Comparison of ENCODE assay signal across 38 cellular contexts in the genomic region with DNA sequence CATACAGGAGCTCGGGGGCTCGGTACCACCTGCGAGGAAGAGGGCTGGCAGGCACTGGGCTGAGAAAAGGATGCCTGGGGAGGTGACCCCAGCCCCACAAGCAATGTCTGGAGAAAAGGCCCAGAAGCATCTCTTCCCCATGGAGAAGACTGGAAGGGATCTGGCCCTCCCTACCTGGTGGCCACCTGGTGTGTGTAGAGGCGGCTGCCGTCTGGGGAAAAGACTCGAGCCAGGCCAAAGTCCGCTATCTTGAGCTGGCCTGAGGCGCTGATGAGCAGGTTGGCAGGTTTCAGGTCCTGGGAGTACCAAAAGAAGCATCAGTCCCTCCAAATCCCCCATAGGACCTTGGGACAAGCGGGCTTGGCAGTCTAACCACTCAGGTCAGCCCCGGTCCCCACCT. TPM values are rescaled to one million over a fixed set of nuclear protein-coding genes. Genes with fewer than 3 reads are reported as not detected.
"Had no signal": no experiment of that assay in that cellular context is flagged by ENCODE, and none has a peak within 500 bp of the region (broad histone marks: within the 10 kb centered on the region; RNA-seq: fewer than 3 reads in every experiment).

No MANE protein-coding gene starts in this region.

- H3K27ac ChIP-seq: adrenal gland, body of pancreas, brain microvascular endothelial cell, breast epithelium, VCaP had no signal

- DNase-seq: activated B cell treated with CpG ODN at 0.5 μM for 24 hours; activated CD4-positive, alpha-beta memory T cell treated with anti-CD3 and anti-CD28 coated beads for 36 hours; activated CD4-positive, alpha-beta T cell treated with anti-CD3 and anti-CD28 coated beads for 48 hours; activated CD4-positive, alpha-beta T cell treated with anti-CD3 and anti-CD28 coated beads, Interleukin-2, amount 50 U/mL, for 1 hour; activated CD4-positive, alpha-beta T cell treated with anti-CD3 and anti-CD28 coated beads, Interleukin-2, amount 50 U/mL, for 4 hours; activated CD4-positive, CD25-positive, alpha-beta regulatory T cell treated with anti-CD3 and anti-CD28 coated beads, Interleukin-2, amount 50 U/mL, for 72 hours; activated CD8-positive, alpha-beta memory T cell treated with anti-CD3 and anti-CD28 coated beads, Interleukin-2, amount 50 U/mL, for 4 hours; activated CD8-positive, alpha-beta T cell treated with anti-CD3 and anti-CD28 coated beads for 36 hours; activated effector memory CD4-positive, alpha-beta T cell treated with anti-CD3 and anti-CD28 coated beads, Interleukin-2, amount 50 U/mL, for 16 hours; activated gamma-delta T cell treated with Interleukin-2 at 50 U/mL for 16 hours; activated naive CD4-positive, alpha-beta T cell; activated naive CD4-positive, alpha-beta T cell treated with anti-CD3 and anti-CD28 coated beads for 36 hours; activated naive CD4-positive, alpha-beta T cell treated with anti-CD3 and anti-CD28 coated beads, Interleukin-2, amount 50 U/mL, for 16 hours; activated naive CD8-positive, alpha-beta T cell treated with anti-CD3 and anti-CD28 coated beads for 36 hours; activated T-cell treated with anti-CD3 and anti-CD28 coated beads for 4 hours; activated T-cell treated with anti-CD3 and anti-CD28 coated beads, Interleukin-2, amount 50 U/mL, for 1 hour; activated T-cell treated with anti-CD3 and anti-CD28 coated beads, Interleukin-2, amount 50 U/mL, for 4 hours; activated T-cell treated with anti-CD3 and anti-CD28 coated beads, Interleukin-2, amount 50 U/mL, for 72 hours; adrenal gland; amniotic stem cell; aorta; body of pancreas; brain microvascular endothelial cell; central memory CD4-positive, alpha-beta T cell; T-cell; T-helper 2 cell; T-helper 9 cell had no signal

- H3K4me3 ChIP-seq: adrenal gland, body of pancreas, breast epithelium had no signal

- H3K9me3 ChIP-seq: adrenal gland, body of pancreas, breast epithelium had no signal

- H3K27me3 ChIP-seq: adrenal gland, body of pancreas, brain microvascular endothelial cell, breast epithelium had no signal

- H3K27me3 Mint-ChIP-seq: activated CD4-positive, alpha-beta memory T cell treated with anti-CD3 and anti-CD28 coated beads for 36 hours; activated CD8-positive, alpha-beta T cell treated with anti-CD3 and anti-CD28 coated beads for 36 hours; activated naive CD8-positive, alpha-beta T cell treated with anti-CD3 and anti-CD28 coated beads for 36 hours; activated T-helper 17 cell treated with anti-CD3 and anti-CD28 coated beads, Interleukin-2, amount 50 U/mL, for 72 hours; T-cell had no signal

- H3K4me3 Mint-ChIP-seq: activated B cell treated with CpG ODN at 0.5 μM for 24 hours; activated CD4-positive, alpha-beta memory T cell treated with anti-CD3 and anti-CD28 coated beads for 36 hours; activated CD8-positive, alpha-beta T cell treated with anti-CD3 and anti-CD28 coated beads for 36 hours; activated naive CD4-positive, alpha-beta T cell treated with anti-CD3 and anti-CD28 coated beads for 36 hours; activated naive CD8-positive, alpha-beta T cell treated with anti-CD3 and anti-CD28 coated beads for 36 hours; activated T-cell treated with anti-CD3 and anti-CD28 coated beads, Interleukin-2, amount 50 U/mL, for 4 hours; activated T-cell treated with anti-CD3 and anti-CD28 coated beads, Interleukin-2, amount 50 U/mL, for 72 hours; activated T-helper 1 cell treated with anti-CD3 and anti-CD28 coated beads, Interleukin-12 subunit alpha, Interleukin-12 subunit beta, Interleukin-2, Interleukin-4 antibody, amounts not matched to agents 30 ng/mL and 10 ng/mL and 1 ng/mL, durations not matched to agents 14 hours and 24 hours and 36 hours; activated T-helper 17 cell treated with anti-CD3 and anti-CD28 coated beads, Interleukin-2, amount 50 U/mL, for 72 hours; T-cell; T-helper 2 cell treated with Interferon-gamma antibody and Interleukin-4, amounts not matched to agents 5 μg/mL and 100 μg/mL, for 36 hours had no signal

- ATAC-seq: activated CD8-positive, alpha-beta T cell treated with anti-CD3 and anti-CD28 coated beads for 36 hours; activated naive CD4-positive, alpha-beta T cell treated with anti-CD3 and anti-CD28 coated beads, Interleukin-2, amount 50 U/mL, for 72 hours; activated T-cell treated with anti-CD3 and anti-CD28 coated beads, Interleukin-2, amount 50 U/mL, for 4 hours; activated T-cell treated with anti-CD3 and anti-CD28 coated beads, Interleukin-2, amount 50 U/mL, for 72 hours; activated T-helper 17 cell treated with anti-CD3 and anti-CD28 coated beads, Interleukin-2, amount 50 U/mL, for 72 hours; body of pancreas; T-cell had no signal

- H3K27ac Mint-ChIP-seq: activated B cell treated with CpG ODN at 0.5 μM for 24 hours; activated CD4-positive, alpha-beta memory T cell treated with anti-CD3 and anti-CD28 coated beads for 36 hours; activated CD8-positive, alpha-beta T cell treated with anti-CD3 and anti-CD28 coated beads for 36 hours; activated naive CD4-positive, alpha-beta T cell treated with anti-CD3 and anti-CD28 coated beads for 36 hours; activated T-cell treated with anti-CD3 and anti-CD28 coated beads, Interleukin-2, amount 50 U/mL, for 72 hours; activated T-helper 1 cell treated with anti-CD3 and anti-CD28 coated beads, Interleukin-12 subunit alpha, Interleukin-12 subunit beta, Interleukin-2, Interleukin-4 antibody, amounts not matched to agents 30 ng/mL and 10 ng/mL and 1 ng/mL, durations not matched to agents 14 hours and 24 hours and 36 hours; activated T-helper 17 cell treated with anti-CD3 and anti-CD28 coated beads, Interleukin-2, amount 50 U/mL, for 72 hours; T-cell; T-helper 2 cell treated with Interferon-gamma antibody and Interleukin-4, amounts not matched to agents 5 μg/mL and 100 μg/mL, for 36 hours had no signal

- H3K4me1 ChIP-seq: breast epithelium had no signal

- H3K36me3 ChIP-seq: brain microvascular endothelial cell had no signal

RNA-seq across cellular contexts. Expression of a gene that starts 52.8 kb away (rescaled TPM):
- total RNA-seq: activated B cell treated with CpG ODN at 0.5 μM for 24 hours; activated CD4-positive, alpha-beta memory T cell treated with anti-CD3 and anti-CD28 coated beads for 36 hours; activated CD8-positive, alpha-beta memory T cell treated with anti-CD3 and anti-CD28 coated beads for 36 hours; activated CD8-positive, alpha-beta T cell treated with anti-CD3 and anti-CD28 coated beads for 36 hours; activated naive CD4-positive, alpha-beta T cell treated with anti-CD3 and anti-CD28 coated beads for 36 hours; activated naive CD4-positive, alpha-beta T cell treated with anti-CD3 and anti-CD28 coated beads, Interleukin-2, amount 50 U/mL, for 72 hours; activated naive CD8-positive, alpha-beta T cell treated with anti-CD3 and anti-CD28 coated beads for 36 hours; activated T-cell treated with anti-CD3 and anti-CD28 coated beads, Interleukin-2, amount 50 U/mL, for 4 hours; activated T-cell treated with anti-CD3 and anti-CD28 coated beads, Interleukin-2, amount 50 U/mL, for 72 hours; activated T-helper 1 cell treated with anti-CD3 and anti-CD28 coated beads, Interleukin-12 subunit alpha, Interleukin-12 subunit beta, Interleukin-2, Interleukin-4 antibody, amounts not matched to agents 30 ng/mL and 10 ng/mL and 1 ng/mL, durations not matched to agents 14 hours and 24 hours and 36 hours; adrenal gland; aorta; astrocyte; body of pancreas; breast epithelium; cardiac septum; cerebellum; T-cell; T-helper 1 cell treated with Interleukin-12 subunit alpha and Interleukin-12 subunit beta and Interleukin-4 antibody, amounts not matched to agents 30 ng/mL and 1 ng/mL, for 36 hours had no signal
